10 cellular contexts compared by ENCODE assay signal in the genomic region with DNA sequence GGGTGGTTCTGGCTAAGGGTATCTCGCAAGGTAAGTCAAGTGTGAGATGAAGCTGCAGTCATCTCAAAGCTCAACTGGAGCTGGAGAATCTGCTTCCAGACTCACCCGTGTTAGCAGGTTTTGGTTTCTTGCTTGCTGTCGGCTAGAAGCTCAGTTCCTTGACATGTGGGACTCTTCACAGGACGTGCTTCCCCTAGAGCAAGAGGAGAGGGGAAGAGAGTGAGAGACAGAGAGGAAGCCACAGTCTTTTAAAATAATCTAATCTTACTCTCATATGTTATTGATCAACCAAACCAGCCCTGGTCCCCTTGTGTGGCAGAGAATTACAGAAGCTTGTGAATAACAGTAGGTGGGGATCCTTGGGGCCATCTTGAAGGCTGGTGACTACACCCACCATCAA.
A peak's percentile ranks its signal among the peaks of the same experiment; 100 is the strongest.
DNase-seq lines count a peak whose midpoint lies in the region; ATAC-seq and TF ChIP-seq lines count a peak whose summit lies in the region.
"Had no signal": no experiment of that assay in that cellular context is flagged by ENCODE, and none has a peak within 500 bp of the region (broad histone marks: within the 10 kb centered on the region; RNA-seq: fewer than 3 reads in every experiment).

No MANE protein-coding gene starts in this region.

- 29% methylated on average over 1 of the region's 4 CpGs; no CpG with 5 or more reads in 1 of the 2 experiments for WGBS in IMR-90 (ENCODE audit: extremely low coverage in 2 of 2, insufficient read length in 1 of 2), 2 experiments

- H2AFZ ChIP-seq in IMR-90 (replicated peaks; ENCODE audit: low read length, poor library complexity) = peak overlapping the region; percentile 70

- POLR2A ChIA-PET in IMR-90 (lab: Charles Lee; ENCODE audit: unreplicated experiment) = no interaction called here

- H3K27me3 ChIP-seq in IMR-90 (ENCODE audit: control insufficient read depth, insufficient read depth, low read length) = peaks cover 7% of the 10 kb centered on the region

- in situ Hi-C loops in IMR-90 (cut with MboI; ENCODE audit: low sequenced_read_pairs) = loop anchor here (5.0 kb wide), 1 partner anchor 553 kb away; no protein-coding TSS in a partner anchor

- no peak overlapping the region for H3K4me3 ChIP-seq in IMR-90 (ENCODE audit: insufficient read depth, low read depth, low read length)

- BruUV-seq in IMR-90 (replicated peaks; lab: Mats Ljungman, UMichigan) = no TSS peak

- peak overlapping the region; percentile 13 for H2AK9ac ChIP-seq in IMR-90 (replicated peaks; ENCODE audit: low read depth, low read length, poor library complexity)

- no peak overlapping the region for H2BK20ac ChIP-seq in IMR-90 (ENCODE audit: low read depth, low read length)

- H3K9me3 Mint-ChIP-seq in natural killer cell = no peaks in the 10 kb centered on the region
- H3K9me3 Mint-ChIP-seq: IgD-negative memory B cell had no signal

- intact Hi-C loops in IMR-90 (cut with micrococcal nuclease) = loop anchor here (2.0 kb wide), 3 partner anchors 92 to 554 kb away; no protein-coding TSS in a partner anchor
- intact Hi-C loops in natural killer cell (cut with micrococcal nuclease) = loop anchor here (1.0 kb wide), 1 partner anchor 553 kb away; no protein-coding TSS in a partner anchor

- no peak overlapping the region for H2BK15ac ChIP-seq in IMR-90 (ENCODE audit: low read depth, low read length)

- no peaks in the 10 kb centered on the region for H4K20me1 ChIP-seq in IMR-90 (ENCODE audit: insufficient read depth, low read length)

- no peak for DNase-seq in IMR-90
- DNase-seq in natural killer cell = no peak
- DNase-seq in islet precursor cell = no peak
- DNase-seq in stimulated activated CD4-positive, alpha-beta T cell treated with anti-CD3 and anti-CD28 coated beads, Interleukin-12 subunit alpha, Interleukin-12 subunit beta, amount 100 ng/mL, for 4 hours = no peak
- no peak for DNase-seq in EL
- DNase-seq in hippocampal formation (lab: John Stamatoyannopoulos, UW) = no peak

- TF ChIP-seq POLR2A in IMR-90 (IDR thresholded peaks at IDR 0.05; ENCODE audit: low read depth, low read length) = no peak

- peaks cover 13 to 25% of the 10 kb centered on the region in 2 donors for H3K27me3 Mint-ChIP-seq in natural killer cell (ENCODE audit: low read depth in 2 of 2)

- H3K18ac ChIP-seq in IMR-90 (ENCODE audit: low read depth, low read length) = no peak overlapping the region

- H3K9me1 ChIP-seq in IMR-90 (ENCODE audit: insufficient read depth, low read length) = peaks cover 3% of the 10 kb centered on the region; the same call in 1 of the 2 replicates

- CTCF ChIA-PET in IMR-90 (lab: Yijun Ruan, JAX) = interaction anchor here (0.6 to 3.6 kb wide), 23 partner anchors 32 to 1739 kb away, joined by 3 to 35 read pairs (median 3); no protein-coding TSS in a partner anchor

- H3K4me1 ChIP-seq in IMR-90 (ENCODE audit: control insufficient read depth, insufficient read depth, low read length) = no peaks in the 10 kb centered on the region

- no peaks in the 10 kb centered on the region for H3K79me1 ChIP-seq in IMR-90 (ENCODE audit: low read depth in 1 of 2, low read length in 2 of 2)

- TF ChIP-seq RAD21 in IMR-90 (IDR thresholded peaks at IDR 0.05; ENCODE audit: low read length) = no peak

- H3K4ac ChIP-seq in IMR-90 (ENCODE audit: low read depth, low read length) = no peak overlapping the region

- TF ChIP-seq CTCF in IMR-90 (conservative IDR thresholded peaks at IDR 0.05; ENCODE audit: low read depth, low read length) (no peak), natural killer cell (IDR thresholded peaks at IDR 0.05) (no peak)

- H4K8ac ChIP-seq in IMR-90 (ENCODE audit: low read depth in 2 of 2, low read length in 2 of 2) = no peak overlapping the region

- no peak overlapping the region for H3K9ac ChIP-seq in IMR-90 (ENCODE audit: low read depth, low read length)

- no peak overlapping the region for H3K27ac Mint-ChIP-seq in natural killer cell
- H3K27ac Mint-ChIP-seq: IgD-negative memory B cell had no signal

- no peak overlapping the region for H2AK5ac ChIP-seq in IMR-90 (ENCODE audit: low read depth, low read length)

- H3K56ac ChIP-seq in IMR-90 (ENCODE audit: extremely low read depth, insufficient read depth, low read length) = no peak overlapping the region

- no peak overlapping the region for H3K4me2 ChIP-seq in IMR-90 (ENCODE audit: low read depth, low read length)

- dilution Hi-C loops in IMR-90 (cut with HindIII; ENCODE audit: low sequenced_read_pairs, unreplicated experiment) = loop anchor here (25.0 kb wide), 1 partner anchor 558 kb away; no protein-coding TSS in a partner anchor

- no peak overlapping the region for H4K91ac ChIP-seq in IMR-90 (ENCODE audit: insufficient read depth, low read depth, low read length)

- no peaks in the 10 kb centered on the region for H3K36me3 ChIP-seq in IMR-90 (ENCODE audit: control insufficient read depth, insufficient read depth, low read length)

- H2BK5ac ChIP-seq in IMR-90 (ENCODE audit: low read depth, low read length, poor library complexity, severe bottlenecking) = no peak overlapping the region

- H4K5ac ChIP-seq in IMR-90 (ENCODE audit: low read depth, low read length) = no peak overlapping the region

- H3K36me3 Mint-ChIP-seq in natural killer cell = no peaks in the 10 kb centered on the region
- H3K36me3 Mint-ChIP-seq: IgD-negative memory B cell had no signal

- ATAC-seq in GM18861 (IDR thresholded peaks at IDR 0.05; ENCODE audit: unreplicated experiment) (peak; percentile 71), GM21723 (IDR thresholded peaks at IDR 0.05; ENCODE audit: unreplicated experiment) (peak; percentile 57), IMR-90 (ENCODE audit: low read depth) (no peak), natural killer cell (peak; percentile 27 to 69 (median 52))

- H2BK120ac ChIP-seq in IMR-90 (ENCODE audit: low read depth, low read length) = no peak overlapping the region

- no peaks in the 10 kb centered on the region for H3K9me3 ChIP-seq in IMR-90 (ENCODE audit: control insufficient read depth, insufficient read depth, low read length)

- H3K4me3 Mint-ChIP-seq in natural killer cell = no peak overlapping the region
- H3K4me3 Mint-ChIP-seq: IgD-negative memory B cell had no signal

- peaks cover 5 to 8% of the 10 kb centered on the region in 2 donors for H3K4me1 Mint-ChIP-seq in natural killer cell

- no peak overlapping the region for H3K14ac ChIP-seq in IMR-90 (replicated peaks; ENCODE audit: low read depth, low read length)

- no peak overlapping the region for H3K27ac ChIP-seq in IMR-90 (ENCODE audit: insufficient read depth, low read length)
- H3K27ac ChIP-seq: epithelial cell of prostate had no signal

- H3K23ac ChIP-seq in IMR-90 (ENCODE audit: low read depth, low read length) = no peak overlapping the region; the same call in 1 of the 2 replicates

TF ChIP-seq in IMR-90, 13 proteins besides CTCF, POLR2A, EP300 and RAD21:
- no peak for TF ChIP-seq CHD1 (IDR thresholded peaks at IDR 0.05; ENCODE audit: low read depth, low read length)
- TF ChIP-seq NFE2L2 (IDR thresholded peaks at IDR 0.05; ENCODE audit: low read depth, low read length) = no peak
- TF ChIP-seq, protein P1, sequence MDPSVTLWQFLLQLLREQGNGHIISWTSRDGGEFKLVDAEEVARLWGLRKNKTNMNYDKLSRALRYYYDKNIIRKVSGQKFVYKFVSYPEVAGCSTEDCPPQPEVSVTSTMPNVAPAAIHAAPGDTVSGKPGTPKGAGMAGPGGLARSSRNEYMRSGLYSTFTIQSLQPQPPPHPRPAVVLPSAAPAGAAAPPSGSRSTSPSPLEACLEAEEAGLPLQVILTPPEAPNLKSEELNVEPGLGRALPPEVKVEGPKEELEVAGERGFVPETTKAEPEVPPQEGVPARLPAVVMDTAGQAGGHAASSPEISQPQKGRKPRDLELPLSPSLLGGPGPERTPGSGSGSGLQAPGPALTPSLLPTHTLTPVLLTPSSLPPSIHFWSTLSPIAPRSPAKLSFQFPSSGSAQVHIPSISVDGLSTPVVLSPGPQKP (IDR thresholded peaks at IDR 0.05; ENCODE audit: borderline replicate concordance, low read depth, low read length) = no peak
- no peak for TF ChIP-seq MAZ (IDR thresholded peaks at IDR 0.05; ENCODE audit: borderline replicate concordance, low read depth, low read length)
- TF ChIP-seq FOS (IDR thresholded peaks at IDR 0.05; ENCODE audit: low read depth, low read length) = no peak
- no peak for TF ChIP-seq RCOR1 (IDR thresholded peaks at IDR 0.05; ENCODE audit: insufficient replicate concordance, low read length)
- no peak for TF ChIP-seq MXI1 (IDR thresholded peaks at IDR 0.05; ENCODE audit: borderline replicate concordance, low read depth, low read length)
- no peak for TF ChIP-seq RFX5 (IDR thresholded peaks at IDR 0.05; ENCODE audit: low read depth, low read length)
- TF ChIP-seq MAFK (IDR thresholded peaks at IDR 0.05; ENCODE audit: low read depth, low read length) = no peak
- TF ChIP-seq SMC3 (IDR thresholded peaks at IDR 0.05; ENCODE audit: low read depth, low read length) = no peak
- TF ChIP-seq BHLHE40 (IDR thresholded peaks at IDR 0.05; ENCODE audit: low read depth, low read length) = no peak
- no peak for TF ChIP-seq CEBPB (IDR thresholded peaks at IDR 0.05; ENCODE audit: low read depth, low read length)
- TF ChIP-seq, protein P2, sequence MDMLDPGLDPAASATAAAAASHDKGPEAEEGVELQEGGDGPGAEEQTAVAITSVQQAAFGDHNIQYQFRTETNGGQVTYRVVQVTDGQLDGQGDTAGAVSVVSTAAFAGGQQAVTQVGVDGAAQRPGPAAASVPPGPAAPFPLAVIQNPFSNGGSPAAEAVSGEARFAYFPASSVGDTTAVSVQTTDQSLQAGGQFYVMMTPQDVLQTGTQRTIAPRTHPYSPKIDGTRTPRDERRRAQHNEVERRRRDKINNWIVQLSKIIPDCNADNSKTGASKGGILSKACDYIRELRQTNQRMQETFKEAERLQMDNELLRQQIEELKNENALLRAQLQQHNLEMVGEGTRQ (IDR thresholded peaks at IDR 0.05; ENCODE audit: low read depth, low read length) = no peak
TF ChIP-seq in IMR-90: peak in this region for 0.
